Comparison of ENCODE assay signal across 1 cellular context in genomic region chr1:999797-1000356, GRCh38.
TF ChIP-seq lines count a peak whose summit lies in the region.

A gene with protein sequence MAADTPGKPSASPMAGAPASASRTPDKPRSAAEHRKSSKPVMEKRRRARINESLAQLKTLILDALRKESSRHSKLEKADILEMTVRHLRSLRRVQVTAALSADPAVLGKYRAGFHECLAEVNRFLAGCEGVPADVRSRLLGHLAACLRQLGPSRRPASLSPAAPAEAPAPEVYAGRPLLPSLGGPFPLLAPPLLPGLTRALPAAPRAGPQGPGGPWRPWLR (minus strand): TSS chr1:1000097. CDS start chr1:999973, 124 bp downstream.

TF ChIP-seq in HepG2, 621 proteins besides CTCF, POLR2A, EP300 and RAD21 (continued from another document and continues in another):
- TF ChIP-seq, protein P1, sequence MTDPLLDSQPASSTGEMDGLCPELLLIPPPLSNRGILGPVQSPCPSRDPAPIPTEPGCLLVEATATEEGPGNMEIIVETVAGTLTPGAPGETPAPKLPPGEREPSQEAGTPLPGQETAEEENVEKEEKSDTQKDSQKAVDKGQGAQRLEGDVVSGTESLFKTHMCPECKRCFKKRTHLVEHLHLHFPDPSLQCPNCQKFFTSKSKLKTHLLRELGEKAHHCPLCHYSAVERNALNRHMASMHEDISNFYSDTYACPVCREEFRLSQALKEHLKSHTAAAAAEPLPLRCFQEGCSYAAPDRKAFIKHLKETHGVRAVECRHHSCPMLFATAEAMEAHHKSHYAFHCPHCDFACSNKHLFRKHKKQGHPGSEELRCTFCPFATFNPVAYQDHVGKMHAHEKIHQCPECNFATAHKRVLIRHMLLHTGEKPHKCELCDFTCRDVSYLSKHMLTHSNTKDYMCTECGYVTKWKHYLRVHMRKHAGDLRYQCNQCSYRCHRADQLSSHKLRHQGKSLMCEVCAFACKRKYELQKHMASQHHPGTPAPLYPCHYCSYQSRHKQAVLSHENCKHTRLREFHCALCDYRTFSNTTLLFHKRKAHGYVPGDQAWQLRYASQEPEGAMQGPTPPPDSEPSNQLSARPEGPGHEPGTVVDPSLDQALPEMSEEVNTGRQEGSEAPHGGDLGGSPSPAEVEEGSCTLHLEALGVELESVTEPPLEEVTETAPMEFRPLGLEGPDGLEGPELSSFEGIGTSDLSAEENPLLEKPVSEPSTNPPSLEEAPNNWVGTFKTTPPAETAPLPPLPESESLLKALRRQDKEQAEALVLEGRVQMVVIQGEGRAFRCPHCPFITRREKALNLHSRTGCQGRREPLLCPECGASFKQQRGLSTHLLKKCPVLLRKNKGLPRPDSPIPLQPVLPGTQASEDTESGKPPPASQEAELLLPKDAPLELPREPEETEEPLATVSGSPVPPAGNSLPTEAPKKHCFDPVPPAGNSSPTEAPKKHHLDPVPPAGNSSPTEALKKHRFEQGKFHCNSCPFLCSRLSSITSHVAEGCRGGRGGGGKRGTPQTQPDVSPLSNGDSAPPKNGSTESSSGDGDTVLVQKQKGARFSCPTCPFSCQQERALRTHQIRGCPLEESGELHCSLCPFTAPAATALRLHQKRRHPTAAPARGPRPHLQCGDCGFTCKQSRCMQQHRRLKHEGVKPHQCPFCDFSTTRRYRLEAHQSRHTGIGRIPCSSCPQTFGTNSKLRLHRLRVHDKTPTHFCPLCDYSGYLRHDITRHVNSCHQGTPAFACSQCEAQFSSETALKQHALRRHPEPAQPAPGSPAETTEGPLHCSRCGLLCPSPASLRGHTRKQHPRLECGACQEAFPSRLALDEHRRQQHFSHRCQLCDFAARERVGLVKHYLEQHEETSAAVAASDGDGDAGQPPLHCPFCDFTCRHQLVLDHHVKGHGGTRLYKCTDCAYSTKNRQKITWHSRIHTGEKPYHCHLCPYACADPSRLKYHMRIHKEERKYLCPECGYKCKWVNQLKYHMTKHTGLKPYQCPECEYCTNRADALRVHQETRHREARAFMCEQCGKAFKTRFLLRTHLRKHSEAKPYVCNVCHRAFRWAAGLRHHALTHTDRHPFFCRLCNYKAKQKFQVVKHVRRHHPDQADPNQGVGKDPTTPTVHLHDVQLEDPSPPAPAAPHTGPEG (CRISPR knock-in tag; IDR thresholded peaks at IDR 0.05) = 0 out of 2 replicates have a peak, but pooled peaks have one; percentile 1
- TF ChIP-seq, protein P2, sequence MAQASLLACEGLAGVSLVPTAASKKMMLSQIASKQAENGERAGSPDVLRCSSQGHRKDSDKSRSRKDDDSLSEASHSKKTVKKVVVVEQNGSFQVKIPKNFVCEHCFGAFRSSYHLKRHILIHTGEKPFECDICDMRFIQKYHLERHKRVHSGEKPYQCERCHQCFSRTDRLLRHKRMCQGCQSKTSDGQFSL (CRISPR knock-in tag; IDR thresholded peaks at IDR 0.05) = no peak
- TF ChIP-seq ZNF251 (CRISPR knock-in tag; IDR thresholded peaks at IDR 0.05) (no peak), ZNF614 (CRISPR knock-in tag; IDR thresholded peaks at IDR 0.05; ENCODE audit: borderline replicate concordance) (no peak), ZNF549 (CRISPR knock-in tag; IDR thresholded peaks at IDR 0.05) (no peak), THAP9 (CRISPR knock-in tag; IDR thresholded peaks at IDR 0.05; ENCODE audit: borderline replicate concordance) (no peak), SOX5 (CRISPR knock-in tag; IDR thresholded peaks at IDR 0.05; ENCODE audit: borderline replicate concordance) (no peak; the same call in 1 of the 2 replicates), CENPX (CRISPR knock-in tag; IDR thresholded peaks at IDR 0.05) (no peak), ZNF766 (CRISPR knock-in tag; IDR thresholded peaks at IDR 0.05; ENCODE audit: borderline replicate concordance) (no peak), TFDP2 (CRISPR knock-in tag; IDR thresholded peaks at IDR 0.05) (peak; percentile 63; the same call in 1 of the 2 replicates), ZNF704 (CRISPR knock-in tag; IDR thresholded peaks at IDR 0.05; ENCODE audit: borderline replicate concordance) (0 out of 2 replicates have a peak, but pooled peaks have one; percentile 18), CSRNP1 (CRISPR knock-in tag; IDR thresholded peaks at IDR 0.05) (no peak), ATF7-NPFF (CRISPR knock-in tag; IDR thresholded peaks at IDR 0.05; ENCODE audit: low read depth) (no peak), ARNT2 (CRISPR knock-in tag; IDR thresholded peaks at IDR 0.05; ENCODE audit: low read depth) (peak; percentile 9; the same call in 1 of the 2 replicates), SP1 (IDR thresholded peaks at IDR 0.05) (no peak), SP1 (CRISPR knock-in tag; IDR thresholded peaks at IDR 0.05) (no peak), HDAC1 (CRISPR knock-in tag; IDR thresholded peaks at IDR 0.05) (no peak), SATB2 (CRISPR knock-in tag; IDR thresholded peaks at IDR 0.05) (no peak), PBX2 (CRISPR knock-in tag; IDR thresholded peaks at IDR 0.05) (peak; percentile 77), FOXK1 (CRISPR knock-in tag; IDR thresholded peaks at IDR 0.05; ENCODE audit: borderline replicate concordance, low read depth) (no peak), RBAK (CRISPR knock-in tag; IDR thresholded peaks at IDR 0.05) (no peak), NCOA1 (CRISPR knock-in tag; IDR thresholded peaks at IDR 0.05) (no peak), ZNF749 (CRISPR knock-in tag; IDR thresholded peaks at IDR 0.05; ENCODE audit: borderline replicate concordance) (no peak)
- TF ChIP-seq, protein P3, sequence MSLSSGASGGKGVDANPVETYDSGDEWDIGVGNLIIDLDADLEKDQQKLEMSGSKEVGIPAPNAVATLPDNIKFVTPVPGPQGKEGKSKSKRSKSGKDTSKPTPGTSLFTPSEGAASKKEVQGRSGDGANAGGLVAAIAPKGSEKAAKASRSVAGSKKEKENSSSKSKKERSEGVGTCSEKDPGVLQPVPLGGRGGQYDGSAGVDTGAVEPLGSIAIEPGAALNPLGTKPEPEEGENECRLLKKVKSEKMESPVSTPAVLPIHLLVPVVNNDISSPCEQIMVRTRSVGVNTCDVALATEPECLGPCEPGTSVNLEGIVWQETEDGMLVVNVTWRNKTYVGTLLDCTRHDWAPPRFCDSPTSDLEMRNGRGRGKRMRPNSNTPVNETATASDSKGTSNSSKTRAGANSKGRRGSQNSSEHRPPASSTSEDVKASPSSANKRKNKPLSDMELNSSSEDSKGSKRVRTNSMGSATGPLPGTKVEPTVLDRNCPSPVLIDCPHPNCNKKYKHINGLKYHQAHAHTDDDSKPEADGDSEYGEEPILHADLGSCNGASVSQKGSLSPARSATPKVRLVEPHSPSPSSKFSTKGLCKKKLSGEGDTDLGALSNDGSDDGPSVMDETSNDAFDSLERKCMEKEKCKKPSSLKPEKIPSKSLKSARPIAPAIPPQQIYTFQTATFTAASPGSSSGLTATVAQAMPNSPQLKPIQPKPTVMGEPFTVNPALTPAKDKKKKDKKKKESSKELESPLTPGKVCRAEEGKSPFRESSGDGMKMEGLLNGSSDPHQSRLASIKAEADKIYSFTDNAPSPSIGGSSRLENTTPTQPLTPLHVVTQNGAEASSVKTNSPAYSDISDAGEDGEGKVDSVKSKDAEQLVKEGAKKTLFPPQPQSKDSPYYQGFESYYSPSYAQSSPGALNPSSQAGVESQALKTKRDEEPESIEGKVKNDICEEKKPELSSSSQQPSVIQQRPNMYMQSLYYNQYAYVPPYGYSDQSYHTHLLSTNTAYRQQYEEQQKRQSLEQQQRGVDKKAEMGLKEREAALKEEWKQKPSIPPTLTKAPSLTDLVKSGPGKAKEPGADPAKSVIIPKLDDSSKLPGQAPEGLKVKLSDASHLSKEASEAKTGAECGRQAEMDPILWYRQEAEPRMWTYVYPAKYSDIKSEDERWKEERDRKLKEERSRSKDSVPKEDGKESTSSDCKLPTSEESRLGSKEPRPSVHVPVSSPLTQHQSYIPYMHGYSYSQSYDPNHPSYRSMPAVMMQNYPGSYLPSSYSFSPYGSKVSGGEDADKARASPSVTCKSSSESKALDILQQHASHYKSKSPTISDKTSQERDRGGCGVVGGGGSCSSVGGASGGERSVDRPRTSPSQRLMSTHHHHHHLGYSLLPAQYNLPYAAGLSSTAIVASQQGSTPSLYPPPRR (CRISPR knock-in tag; IDR thresholded peaks at IDR 0.05; ENCODE audit: borderline replicate concordance) = 0 out of 2 replicates have a peak, but pooled peaks have one; percentile 19
- TF ChIP-seq, protein P4, sequence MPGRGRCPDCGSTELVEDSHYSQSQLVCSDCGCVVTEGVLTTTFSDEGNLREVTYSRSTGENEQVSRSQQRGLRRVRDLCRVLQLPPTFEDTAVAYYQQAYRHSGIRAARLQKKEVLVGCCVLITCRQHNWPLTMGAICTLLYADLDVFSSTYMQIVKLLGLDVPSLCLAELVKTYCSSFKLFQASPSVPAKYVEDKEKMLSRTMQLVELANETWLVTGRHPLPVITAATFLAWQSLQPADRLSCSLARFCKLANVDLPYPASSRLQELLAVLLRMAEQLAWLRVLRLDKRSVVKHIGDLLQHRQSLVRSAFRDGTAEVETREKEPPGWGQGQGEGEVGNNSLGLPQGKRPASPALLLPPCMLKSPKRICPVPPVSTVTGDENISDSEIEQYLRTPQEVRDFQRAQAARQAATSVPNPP (CRISPR knock-in tag; IDR thresholded peaks at IDR 0.05) = peak; percentile 15
- TF ChIP-seq, protein P5, sequence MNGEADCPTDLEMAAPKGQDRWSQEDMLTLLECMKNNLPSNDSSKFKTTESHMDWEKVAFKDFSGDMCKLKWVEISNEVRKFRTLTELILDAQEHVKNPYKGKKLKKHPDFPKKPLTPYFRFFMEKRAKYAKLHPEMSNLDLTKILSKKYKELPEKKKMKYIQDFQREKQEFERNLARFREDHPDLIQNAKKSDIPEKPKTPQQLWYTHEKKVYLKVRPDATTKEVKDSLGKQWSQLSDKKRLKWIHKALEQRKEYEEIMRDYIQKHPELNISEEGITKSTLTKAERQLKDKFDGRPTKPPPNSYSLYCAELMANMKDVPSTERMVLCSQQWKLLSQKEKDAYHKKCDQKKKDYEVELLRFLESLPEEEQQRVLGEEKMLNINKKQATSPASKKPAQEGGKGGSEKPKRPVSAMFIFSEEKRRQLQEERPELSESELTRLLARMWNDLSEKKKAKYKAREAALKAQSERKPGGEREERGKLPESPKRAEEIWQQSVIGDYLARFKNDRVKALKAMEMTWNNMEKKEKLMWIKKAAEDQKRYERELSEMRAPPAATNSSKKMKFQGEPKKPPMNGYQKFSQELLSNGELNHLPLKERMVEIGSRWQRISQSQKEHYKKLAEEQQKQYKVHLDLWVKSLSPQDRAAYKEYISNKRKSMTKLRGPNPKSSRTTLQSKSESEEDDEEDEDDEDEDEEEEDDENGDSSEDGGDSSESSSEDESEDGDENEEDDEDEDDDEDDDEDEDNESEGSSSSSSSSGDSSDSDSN (CRISPR knock-in tag; IDR thresholded peaks at IDR 0.05) = no peak
